In genomic region chrX:66005832-66006449, GRCh38 we compare ENCODE assay signal across 1 cellular context.
TF ChIP-seq lines count a peak whose summit lies in the region.

No MANE protein-coding gene starts in this region.

TF ChIP-seq in GM12878, 131 proteins besides CTCF, POLR2A, EP300 and RAD21 (continued from another document):
- TF ChIP-seq POLR2AphosphoS5 (IDR thresholded peaks at IDR 0.05; ENCODE audit: low read length), result no peak
- TF ChIP-seq E2F8 (IDR thresholded peaks at IDR 0.05; ENCODE audit: low read depth, partially characterized antibody), result no peak
- no peak for TF ChIP-seq ESRRA (IDR thresholded peaks at IDR 0.05; ENCODE audit: low read length)
- no peak for TF ChIP-seq HDAC6 (IDR thresholded peaks at IDR 0.05; ENCODE audit: unreplicated experiment)
- no peak for TF ChIP-seq REST (IDR thresholded peaks at IDR 0.05; ENCODE audit: low read depth, low read length)
